9 cellular contexts compared by ENCODE assay signal in the genomic region with DNA sequence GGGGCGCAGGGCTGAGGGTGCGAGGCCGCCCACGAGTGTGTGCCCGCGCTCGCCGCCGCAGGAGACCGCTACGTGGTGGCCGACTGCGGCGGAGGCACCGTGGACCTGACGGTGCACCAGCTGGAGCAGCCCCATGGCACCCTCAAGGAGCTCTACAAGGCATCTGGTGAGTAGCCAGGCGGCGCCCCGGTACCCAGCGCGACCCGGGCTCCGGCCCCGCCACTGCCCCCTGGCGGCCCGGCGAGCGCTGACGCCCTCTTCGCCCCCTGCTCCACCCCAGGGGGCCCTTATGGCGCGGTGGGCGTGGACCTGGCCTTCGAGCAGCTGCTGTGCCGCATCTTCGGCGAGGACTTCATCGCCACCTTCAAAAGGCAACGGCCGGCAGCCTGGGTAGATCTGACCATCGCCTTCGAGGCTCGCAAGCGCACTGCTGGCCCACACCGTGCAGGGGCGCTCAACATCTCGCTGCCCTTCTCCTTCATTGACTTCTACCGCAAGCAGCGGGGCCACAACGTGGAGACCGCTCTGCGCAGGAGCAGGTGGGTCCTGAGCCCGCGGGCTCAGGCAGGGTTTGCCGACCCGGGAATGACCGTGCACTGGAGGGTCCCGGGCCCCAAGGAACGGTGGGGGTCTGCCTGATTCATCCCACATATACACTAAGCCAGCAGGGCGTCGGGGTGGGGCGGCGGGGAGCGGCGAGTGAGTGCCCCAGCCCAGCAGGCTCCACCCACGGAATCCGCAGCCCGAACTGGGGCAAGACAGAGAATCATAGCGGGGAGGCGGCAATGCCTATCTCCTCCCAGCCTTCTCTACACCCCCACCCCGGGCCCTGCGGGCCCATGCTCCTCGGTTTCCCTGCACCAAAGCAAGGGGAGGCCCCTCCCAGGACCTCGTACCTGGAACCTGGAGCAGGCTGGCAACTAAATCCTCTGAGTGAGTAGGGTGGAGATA. TPM values are rescaled to one million over a fixed set of nuclear protein-coding genes. Genes with fewer than 3 reads are reported as not detected.
DNase-seq lines count a peak whose midpoint lies in the region; ATAC-seq and TF ChIP-seq lines count a peak whose summit lies in the region.
"Had no signal": no experiment of that assay in that cellular context is flagged by ENCODE, and none has a peak within 500 bp of the region (broad histone marks: within the 10 kb centered on the region; RNA-seq: fewer than 3 reads in every experiment).

No MANE protein-coding gene starts in this region.

- H3K27me3 ChIP-seq in GM06990 (replicated peaks; ENCODE audit: control insufficient read depth, insufficient read depth, low read length) (no peaks in the 10 kb centered on the region), iPS-15b (ENCODE audit: control insufficient read depth, insufficient read depth, low read length) (peaks cover 50% of the 10 kb centered on the region)

- CTCF ChIA-PET in activated naive CD4-positive, alpha-beta T cell treated with anti-CD3 and anti-CD28 coated beads, Interleukin-2, amount 10 ng/mL, durations not matched to agents 7 days and 5 days (lab: Charles Lee), result interaction anchor here (0.5 to 2.7 kb wide), 9 partner anchors 8 to 186 kb away, joined by 3 to 11 read pairs (median 3); partner anchors contain the start of genes ADISSP and AP5S1

- peaks cover 23% of the 10 kb centered on the region for H3K4me1 Mint-ChIP-seq in activated naive CD4-positive, alpha-beta T cell treated with anti-CD3 and anti-CD28 coated beads, Interleukin-2, amount 10 ng/mL, durations not matched to agents 7 days and 5 days

- peaks cover 45% of the 10 kb centered on the region for H3K27me3 Mint-ChIP-seq in activated naive CD4-positive, alpha-beta T cell treated with anti-CD3 and anti-CD28 coated beads, Interleukin-2, amount 10 ng/mL, durations not matched to agents 7 days and 5 days

- H3K4me1 ChIP-seq in iPS-15b (ENCODE audit: control insufficient read depth, insufficient read depth, low read length), result peaks cover 5% of the 10 kb centered on the region

- H3K4me3 ChIP-seq in GM06990 (replicated peaks; ENCODE audit: low read depth, low read length), result no peak overlapping the region
- peak overlapping the region; percentile 65 for H3K4me3 ChIP-seq in iPS-15b (ENCODE audit: low read depth, low read length)

- peak; percentile 50 for DNase-seq in GM06990 (ENCODE audit: extremely low read depth, insufficient read length)
- DNase-seq in NCI-H1105 (lab: John Stamatoyannopoulos, UW), result peak; percentile 76
- DNase-seq in activated naive CD4-positive, alpha-beta T cell treated with anti-CD3 and anti-CD28 coated beads, Interleukin-2, amount 10 ng/mL, durations not matched to agents 7 days and 5 days, result peak; percentile 55
- peak; percentile 23 for DNase-seq in stimulated activated CD4-positive, alpha-beta T cell treated with anti-CD3 and anti-CD28 coated beads, Interleukin-4, amount 100 ng/mL, for 24 hours
- no peak for DNase-seq in occipital lobe (lab: John Stamatoyannopoulos, UW)

- H3K36me3 Mint-ChIP-seq in activated naive CD4-positive, alpha-beta T cell treated with anti-CD3 and anti-CD28 coated beads, Interleukin-2, amount 10 ng/mL, durations not matched to agents 7 days and 5 days, result no peaks in the 10 kb centered on the region

- no peak overlapping the region for H3K27ac Mint-ChIP-seq in activated naive CD4-positive, alpha-beta T cell treated with anti-CD3 and anti-CD28 coated beads, Interleukin-2, amount 10 ng/mL, durations not matched to agents 7 days and 5 days

- H3K9ac ChIP-seq in iPS-15b (ENCODE audit: low read depth, low read length), result no peak overlapping the region

- no peak for ATAC-seq in GM18858 (IDR thresholded peaks at IDR 0.05; ENCODE audit: unreplicated experiment)
- no peak for ATAC-seq in GM18907 (IDR thresholded peaks at IDR 0.05; ENCODE audit: unreplicated experiment)

- TF ChIP-seq CTCF in GM06990 (IDR thresholded peaks at IDR 0.05; ENCODE audit: insufficient read depth, low read length, poor library complexity, severe bottlenecking), result peak; percentile 30

- no peak overlapping the region for H3K4me3 Mint-ChIP-seq in activated naive CD4-positive, alpha-beta T cell treated with anti-CD3 and anti-CD28 coated beads, Interleukin-2, amount 10 ng/mL, durations not matched to agents 7 days and 5 days

- H3K9me3 ChIP-seq in iPS-15b (ENCODE audit: control insufficient read depth, insufficient read depth, low read length), result no peaks in the 10 kb centered on the region

- H3K9me3 Mint-ChIP-seq in activated naive CD4-positive, alpha-beta T cell treated with anti-CD3 and anti-CD28 coated beads, Interleukin-2, amount 10 ng/mL, durations not matched to agents 7 days and 5 days, result no peaks in the 10 kb centered on the region

- H3K36me3 ChIP-seq in GM06990 (ENCODE audit: control insufficient read depth, insufficient read depth, low read length), result no peaks in the 10 kb centered on the region
- H3K36me3 ChIP-seq in iPS-15b (ENCODE audit: control insufficient read depth, insufficient read depth, low read length), result peaks cover 5% of the 10 kb centered on the region

RNA-seq across cellular contexts. Expression of gene HSPA12B, which starts 17.5 kb away (rescaled TPM):
- total RNA-seq in occipital lobe, result 1.7 TPM

RNA-seq across cellular contexts. Expression of gene ADISSP, which starts 17.6 kb away (rescaled TPM):
- total RNA-seq in occipital lobe, result 18.9 TPM

RNA-seq across cellular contexts. Expression of gene SPEF1, which starts 31.3 kb away (rescaled TPM):
- total RNA-seq in occipital lobe, result 0.16 TPM
- total RNA-seq: glomerular endothelial cell had no signal

RNA-seq across cellular contexts. Expression of gene CENPB, which starts 36.6 kb away (rescaled TPM):
- total RNA-seq in occipital lobe, result 55.4 TPM

RNA-seq across cellular contexts. Expression of gene SIGLEC1, which starts 37.6 kb away (rescaled TPM):
- total RNA-seq in occipital lobe, result 0.16 TPM
- total RNA-seq: glomerular endothelial cell had no signal
